8 cellular contexts compared by ENCODE assay signal in the genomic region with DNA sequence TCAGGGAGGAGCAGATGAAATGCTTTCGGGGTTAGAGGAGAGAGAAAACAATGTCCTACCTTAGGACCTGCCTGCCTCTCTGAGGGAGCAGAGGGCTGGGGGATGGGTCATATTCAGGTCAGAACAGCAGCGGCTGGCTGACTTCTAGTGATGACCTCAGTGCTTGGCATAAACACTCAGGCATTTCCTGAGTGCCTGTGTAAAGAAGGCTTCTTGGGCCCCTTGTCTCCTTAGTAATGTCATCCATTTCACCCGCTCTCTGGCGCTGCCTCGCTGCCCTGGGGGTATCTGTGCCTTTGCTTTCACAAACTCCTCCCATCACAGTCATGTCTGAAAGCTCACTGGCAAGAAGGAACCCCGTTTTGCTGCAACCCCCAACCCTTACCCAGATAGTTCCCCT.
A peak's percentile ranks its signal among the peaks of the same experiment; 100 is the strongest.
DNase-seq lines count a peak whose midpoint lies in the region; ATAC-seq and TF ChIP-seq lines count a peak whose summit lies in the region.

No MANE protein-coding gene starts in this region.

- peak overlapping the region; percentile 95 for H3K27ac Mint-ChIP-seq in HFFc6

- TF ChIP-seq CTCF in HFFc6 (IDR thresholded peaks at IDR 0.05) = no peak; the same call in 1 of the 2 replicates
- TF ChIP-seq CTCF in thoracic aorta (IDR thresholded peaks at IDR 0.05) = no peak

- H3K4me3 ChIP-seq in right cardiac atrium (ENCODE audit: low read length) (no peak overlapping the region), thoracic aorta (peak overlapping the region; percentile 48)

- peaks cover 10% of the 10 kb centered on the region for H3K36me3 Mint-ChIP-seq in HFFc6 (ENCODE audit: low read depth)

- no peaks in the 10 kb centered on the region for H3K9me3 Mint-ChIP-seq in HFFc6

- peak overlapping the region; percentile 82 for H3K4me3 Mint-ChIP-seq in HFFc6

- H3K27me3 Mint-ChIP-seq in HFFc6 (ENCODE audit: insufficient read depth) = no peaks in the 10 kb centered on the region; the same call in 1 of the 2 replicates

- intact Hi-C loops in right cardiac atrium (cut with DNase I) = no loop called here

- H3K4me1 ChIP-seq in right cardiac atrium (ENCODE audit: control insufficient read depth, insufficient read depth, low read length) (no peaks in the 10 kb centered on the region), thoracic aorta (ENCODE audit: control insufficient read depth in 1 of 2, low read depth in 2 of 2) (peaks cover 9 to 29% of the 10 kb centered on the region in 2 donors)

- H3K27ac ChIP-seq in right cardiac atrium (ENCODE audit: low read length) (no peak overlapping the region), thoracic aorta (peak overlapping the region; percentile 41 to 80)

- ATAC-seq in right cardiac atrium = peak; percentile 87 to 89
- ATAC-seq in thoracic aorta (ENCODE audit: insufficient number of reproducible peaks, low FRiP score, low read depth) = peak; percentile 80
- no peak for ATAC-seq in GM18519 (IDR thresholded peaks at IDR 0.05; ENCODE audit: low FRiP score, unreplicated experiment)

- no peaks in the 10 kb centered on the region for H3K9me3 ChIP-seq in right cardiac atrium (ENCODE audit: control insufficient read depth, low read length)
- no peaks in the 10 kb centered on the region for H3K9me3 ChIP-seq in thoracic aorta

- no peaks in the 10 kb centered on the region for H3K36me3 ChIP-seq in thoracic aorta

- peaks cover 81% of the 10 kb centered on the region for H3K4me1 Mint-ChIP-seq in HFFc6 (ENCODE audit: low read depth)

- H3K27me3 ChIP-seq in right cardiac atrium (ENCODE audit: control insufficient read depth, insufficient read depth) (no peaks in the 10 kb centered on the region), thoracic aorta (replicated peaks; ENCODE audit: insufficient read depth) (no peaks in the 10 kb centered on the region)

- WGBS in right cardiac atrium = 24% methylated on average over 6 of the region's 6 CpGs

- DNase-seq in HFFc6 = peak; percentile 88
- DNase-seq in T1000 (lab: John Stamatoyannopoulos, UW) = peak; percentile 55
- peak; percentile 46 to 68 (median 63) for DNase-seq in right cardiac atrium
- DNase-seq in thoracic aorta (ENCODE audit: low spot score) = peak; percentile 18
- no peak for DNase-seq in NK-92 (lab: John Stamatoyannopoulos, UW; ENCODE audit: unreplicated experiment)
- no peak for DNase-seq in NCI-H345 (lab: John Stamatoyannopoulos, UW)
- no peak for DNase-seq in activated T-cell treated with anti-CD3 and anti-CD28 coated beads, Interleukin-2, amount 50 U/mL, for 1 hour

Comparison
In these comparisons a context has a peak if more than half of its experiments do, and no peak if none do; other contexts are left out.
1. DNase-seq: peak in HFFc6 (single experiment), T1000 (single experiment), right cardiac atrium (3 of 3) and thoracic aorta (single experiment); none in NK-92 (single experiment), NCI-H345 (single experiment) and activated T-cell treated with anti-CD3 and anti-CD28 coated beads, Interleukin-2, amount 50 U/mL, for 1 hour (single experiment).